Comparison of ENCODE assay signal across 7 cellular contexts in genomic region chr4:99816611-99817309, GRCh38. TPM values are rescaled to one million over a fixed set of nuclear protein-coding genes. Genes with fewer than 3 reads are reported as not detected.
A peak's percentile ranks its signal among the peaks of the same experiment; 100 is the strongest.
DNase-seq lines count a peak whose midpoint lies in the region; ATAC-seq and TF ChIP-seq lines count a peak whose summit lies in the region.

A gene with protein sequence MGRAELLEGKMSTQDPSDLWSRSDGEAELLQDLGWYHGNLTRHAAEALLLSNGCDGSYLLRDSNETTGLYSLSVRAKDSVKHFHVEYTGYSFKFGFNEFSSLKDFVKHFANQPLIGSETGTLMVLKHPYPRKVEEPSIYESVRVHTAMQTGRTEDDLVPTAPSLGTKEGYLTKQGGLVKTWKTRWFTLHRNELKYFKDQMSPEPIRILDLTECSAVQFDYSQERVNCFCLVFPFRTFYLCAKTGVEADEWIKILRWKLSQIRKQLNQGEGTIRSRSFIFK (plus strand): TSS chr4:99816827. CDS start chr4:99816914, 87 bp downstream.

- H2BK12ac ChIP-seq in mesenchymal stem cell (ENCODE audit: low read length in 2 of 2): no peak within 1 kb of the TSS

- H3K36me3 Mint-ChIP-seq in activated B cell treated with CpG ODN at 0.5 μM for 24 hours (ENCODE audit: low read depth): peaks cover 37% of the 10 kb centered on the region

- H3K4me3 Mint-ChIP-seq in activated B cell treated with CpG ODN at 0.5 μM for 24 hours: peak within 1 kb of the TSS; percentile 89

- H2AFZ ChIP-seq in mesenchymal stem cell (ENCODE audit: low read depth, low read length): no peak within 1 kb of the TSS

- peak within 1 kb of the TSS; percentile 16 for H3K4me3 ChIP-seq in colonic mucosa
- H3K4me3 ChIP-seq in rectal smooth muscle tissue (ENCODE audit: low read length): peak within 1 kb of the TSS; percentile 31
- H3K4me3 ChIP-seq in mesenchymal stem cell (ENCODE audit: insufficient read depth in 1 of 2, low read depth in 1 of 2, low read length in 2 of 2): no peak within 1 kb of the TSS

- H3K36me3 ChIP-seq in colonic mucosa (no peaks in the 10 kb centered on the region), rectal smooth muscle tissue (ENCODE audit: control insufficient read depth, insufficient read depth, low read length) (no peaks in the 10 kb centered on the region), mesenchymal stem cell (ENCODE audit: control insufficient read depth in 1 of 2, insufficient read depth in 2 of 2, low read depth in 1 of 2, low read length in 2 of 2) (no peaks in the 10 kb centered on the region)

- H2AK5ac ChIP-seq in mesenchymal stem cell (ENCODE audit: low read length, severe bottlenecking): no peak within 1 kb of the TSS

- H3K4me1 ChIP-seq in colonic mucosa (peaks cover 3% of the 10 kb centered on the region), rectal smooth muscle tissue (ENCODE audit: control insufficient read depth, insufficient read depth, low read length) (no peaks in the 10 kb centered on the region), mesenchymal stem cell (ENCODE audit: control insufficient read depth, insufficient read depth, low read depth, low read length) (no peaks in the 10 kb centered on the region)

- H2BK15ac ChIP-seq in mesenchymal stem cell (ENCODE audit: low read depth, poor library complexity, severe bottlenecking): no peak within 1 kb of the TSS

- 94% methylated on average over 7 of the region's 7 CpGs for WGBS in mesenchymal stem cell

- H3K4me2 ChIP-seq in mesenchymal stem cell (ENCODE audit: low read length, poor library complexity, severe bottlenecking): no peak within 1 kb of the TSS

- DNase-seq in activated B cell treated with CpG ODN at 0.5 μM for 24 hours: peak; percentile 64
- peak; percentile 68 for DNase-seq in colonic mucosa
- DNase-seq in NCI-H2081 treated with DMSO at 0.1 percent for 48 hours (lab: John Stamatoyannopoulos, UW): no peak
- no peak for DNase-seq in mesenchymal stem cell

- H3K27ac ChIP-seq in colonic mucosa (peak within 1 kb of the TSS; percentile 65), rectal smooth muscle tissue (ENCODE audit: low read depth, low read length) (no peak within 1 kb of the TSS), mesenchymal stem cell (ENCODE audit: low read length, poor library complexity, severe bottlenecking) (no peak within 1 kb of the TSS)

- intact Hi-C loops in activated B cell treated with CpG ODN at 0.5 μM for 24 hours (cut with micrococcal nuclease): loop anchor here (1.0 to 10.0 kb wide), 13 partner anchors 14 to 1673 kb away; partner anchors contain the start of genes ADH5, EIF4E, LAMTOR3 and METAP1
- intact Hi-C loops in colonic mucosa (cut with DNase I): no loop called here

- H4K8ac ChIP-seq in mesenchymal stem cell (ENCODE audit: low read length): no peak within 1 kb of the TSS

- CTCF ChIA-PET in activated B cell treated with CpG ODN at 0.5 μM for 24 hours (lab: Charles Lee): interaction anchor here (0.9 to 2.3 kb wide), 5 partner anchors 8 to 132 kb away, joined by 3 to 17 read pairs (median 4); partner anchors contain the start of gene LAMTOR3

- ATAC-seq in GM19397 (IDR thresholded peaks at IDR 0.05; ENCODE audit: unreplicated experiment) (peak; percentile 98), HG03439 (IDR thresholded peaks at IDR 0.05; ENCODE audit: unreplicated experiment) (peak; percentile 95), activated B cell treated with CpG ODN at 0.5 μM for 24 hours (ENCODE audit: low read depth) (peak; percentile 92)

- H3K27me3 ChIP-seq in colonic mucosa: no peaks in the 10 kb centered on the region
- H3K27me3 ChIP-seq in rectal smooth muscle tissue (ENCODE audit: control insufficient read depth, insufficient read depth, low read length): no peaks in the 10 kb centered on the region
- H3K27me3 ChIP-seq in mesenchymal stem cell (ENCODE audit: control insufficient read depth in 1 of 2, insufficient read depth in 1 of 2, low read length in 2 of 2): peaks cover 5 to 13% of the 10 kb centered on the region in 2 experiments

- H3K79me1 ChIP-seq in mesenchymal stem cell (replicated peaks; ENCODE audit: low read length, poor library complexity, severe bottlenecking): no peaks in the 10 kb centered on the region

- peak within 1 kb of the TSS; percentile 88 for H3K27ac Mint-ChIP-seq in activated B cell treated with CpG ODN at 0.5 μM for 24 hours

- H3K9ac ChIP-seq in colonic mucosa (ENCODE audit: low read depth in 2 of 2, low read length in 2 of 2) (peak within 1 kb of the TSS; percentile 14 to 47), rectal smooth muscle tissue (ENCODE audit: low read length) (no peak within 1 kb of the TSS), mesenchymal stem cell (ENCODE audit: low read length) (no peak within 1 kb of the TSS)

- H3K18ac ChIP-seq in mesenchymal stem cell (ENCODE audit: low read depth in 1 of 2, low read length in 2 of 2): no peak within 1 kb of the TSS

- POLR2A ChIA-PET in activated B cell treated with CpG ODN at 0.5 μM for 24 hours (lab: Charles Lee): interaction anchor here (0.7 to 2.9 kb wide), 22 partner anchors 9 to 1673 kb away, joined by 3 to 75 read pairs (median 5); partner anchors contain the start of genes ADH5, DNAJB14, EIF4E and H2AZ1

- H3K9me3 ChIP-seq in colonic mucosa (no peaks in the 10 kb centered on the region), mesenchymal stem cell (ENCODE audit: control insufficient read depth, low read length) (no peaks in the 10 kb centered on the region)

- TF ChIP-seq CTCF in activated B cell treated with CpG ODN at 0.5 μM for 24 hours (IDR thresholded peaks at IDR 0.05): no peak
- TF ChIP-seq CTCF in colonic mucosa (IDR thresholded peaks at IDR 0.05): no peak

- no peaks in the 10 kb centered on the region for H3K27me3 Mint-ChIP-seq in activated B cell treated with CpG ODN at 0.5 μM for 24 hours

- H3K4me1 Mint-ChIP-seq in activated B cell treated with CpG ODN at 0.5 μM for 24 hours: peaks cover 75% of the 10 kb centered on the region

- H3K23ac ChIP-seq in mesenchymal stem cell (ENCODE audit: low read length in 2 of 2): no peak within 1 kb of the TSS

- H2BK120ac ChIP-seq in mesenchymal stem cell (ENCODE audit: low read depth, low read length): no peak within 1 kb of the TSS

- no peak within 1 kb of the TSS for H3K4ac ChIP-seq in mesenchymal stem cell (ENCODE audit: low read depth in 1 of 2, low read length in 2 of 2)

- no peaks in the 10 kb centered on the region for H3K9me3 Mint-ChIP-seq in activated B cell treated with CpG ODN at 0.5 μM for 24 hours

- no peak within 1 kb of the TSS for H4K91ac ChIP-seq in mesenchymal stem cell (ENCODE audit: low read length)

- H3K14ac ChIP-seq in mesenchymal stem cell (ENCODE audit: low read length in 2 of 2): no peak within 1 kb of the TSS

- H2BK5ac ChIP-seq in mesenchymal stem cell (ENCODE audit: low read depth, low read length, poor library complexity, severe bottlenecking): no peak within 1 kb of the TSS

RNA-seq across cellular contexts. Expression of the gene that starts here (rescaled TPM):
- total RNA-seq in activated B cell treated with CpG ODN at 0.5 μM for 24 hours (137 and 144 TPM in 2 replicates), colonic mucosa (1 to 10 TPM; 3.6 to 5.0 TPM)
- not detected for polyA plus RNA-seq in mesenchymal stem cell (2013, experiment 1 of 2)
- polyA plus RNA-seq in mesenchymal stem cell (2013, experiment 2 of 2): not detected

Comparison
In these comparisons a context has a peak if more than half of its experiments do, and no peak if none do; other contexts are left out.
1. RNA of the gene that starts here (total RNA-seq): 137 to 144 TPM in activated B cell treated with CpG ODN at 0.5 μM for 24 hours; 3.6 to 5.0 TPM in colonic mucosa; every median in the first group is over 10 times any median in the second.
2. DNase-seq: peak in activated B cell treated with CpG ODN at 0.5 μM for 24 hours (single experiment) and colonic mucosa (single experiment); none in NCI-H2081 treated with DMSO at 0.1 percent for 48 hours (single experiment) and mesenchymal stem cell (single experiment).
3. H3K4me3 ChIP-seq: peak in colonic mucosa (single experiment) and rectal smooth muscle tissue (single experiment); none in mesenchymal stem cell (0 of 2).
4. H3K9ac ChIP-seq: peak in colonic mucosa (2 of 2); none in rectal smooth muscle tissue (single experiment) and mesenchymal stem cell (single experiment).
5. Peak in every context shown above with its lines, with median percentiles within 50 percentile points of each other: ATAC-seq.